In genomic region chr17:58253082-58253481, GRCh38 we compare ENCODE assay signal across 2 cellular contexts.
A peak's percentile ranks its signal among the peaks of the same experiment; 100 is the strongest.
TF ChIP-seq lines count a peak whose summit lies in the region.

No MANE protein-coding gene starts in this region.

TF ChIP-seq in HepG2, 621 proteins besides CTCF, POLR2A, EP300 and RAD21:
- TF ChIP-seq CREB1 (IDR thresholded peaks at IDR 0.05), result peak; percentile 63
- no peak for TF ChIP-seq CREB1 (CRISPR knock-in tag; IDR thresholded peaks at IDR 0.05)
- no peak for TF ChIP-seq GFI1 (CRISPR knock-in tag; IDR thresholded peaks at IDR 0.05; ENCODE audit: borderline replicate concordance)
- TF ChIP-seq ATF7 (IDR thresholded peaks at IDR 0.05), result peak; percentile 57
- TF ChIP-seq ATF7 (CRISPR knock-in tag; IDR thresholded peaks at IDR 0.05), result no peak
- no peak for TF ChIP-seq ZNF546 (CRISPR knock-in tag; conservative IDR thresholded peaks at IDR 0.05)
- TF ChIP-seq ZNF292 (CRISPR knock-in tag; IDR thresholded peaks at IDR 0.05; ENCODE audit: borderline replicate concordance, low read depth), result no peak

TF ChIP-seq in HEK293, 187 proteins besides CTCF, POLR2A, EP300 and RAD21:
- TF ChIP-seq PBX3 (CRISPR knock-in tag; IDR thresholded peaks at IDR 0.05) (no peak), ATF2 (tag by site-specific recombination; IDR thresholded peaks at IDR 0.05; ENCODE audit: low read depth) (peak; percentile 25; the same call in 1 of the 2 replicates)
